ENCODE assay signal across 8 cellular contexts in genomic region chr5:172910828-172911627, GRCh38. TPM values are rescaled to one million over a fixed set of nuclear protein-coding genes. Genes with fewer than 3 reads are reported as not detected.
DNase-seq lines count a peak whose midpoint lies in the region; ATAC-seq and TF ChIP-seq lines count a peak whose summit lies in the region.

No MANE protein-coding gene starts in this region.

- no peaks in the 10 kb centered on the region for H3K27me3 Mint-ChIP-seq in CD4-positive, alpha-beta memory T cell
- no peaks in the 10 kb centered on the region for H3K27me3 Mint-ChIP-seq in natural killer cell (ENCODE audit: low read depth in 2 of 2)

- H3K27ac Mint-ChIP-seq in CD4-positive, alpha-beta memory T cell: no peak overlapping the region
- peak overlapping the region; percentile 54 to 59 for H3K27ac Mint-ChIP-seq in natural killer cell

- intact Hi-C loops in CD4-positive, alpha-beta memory T cell (cut with micrococcal nuclease): loop anchor here (5.0 kb wide), 1 partner anchor 199 kb away; no protein-coding TSS in a partner anchor
- intact Hi-C loops in natural killer cell (cut with micrococcal nuclease): no loop called here

- TF ChIP-seq CTCF in RWPE1 (conservative IDR thresholded peaks at IDR 0.05; ENCODE audit: low read depth) (peak; percentile 66), epithelial cell of proximal tubule (conservative IDR thresholded peaks at IDR 0.05; ENCODE audit: low read depth, low read length) (peak; percentile 70), natural killer cell (IDR thresholded peaks at IDR 0.05) (no peak)

- no peaks in the 10 kb centered on the region for H3K4me1 Mint-ChIP-seq in CD4-positive, alpha-beta memory T cell
- H3K4me1 Mint-ChIP-seq in natural killer cell: peaks cover 7 to 19% of the 10 kb centered on the region in 2 donors

- H3K27me3 ChIP-seq in CD4-positive, alpha-beta memory T cell (ENCODE audit: insufficient read depth, low read length): no peaks in the 10 kb centered on the region

- H3K36me3 Mint-ChIP-seq in CD4-positive, alpha-beta memory T cell: peaks cover 26 to 43% of the 10 kb centered on the region in 2 donors
- H3K36me3 Mint-ChIP-seq in natural killer cell: no peaks in the 10 kb centered on the region

- H3K36me3 ChIP-seq in CD4-positive, alpha-beta memory T cell (ENCODE audit: insufficient read depth, low read length): peaks cover 22% of the 10 kb centered on the region

- POLR2A ChIA-PET in CD4-positive, alpha-beta memory T cell (lab: Charles Lee; ENCODE audit: partially characterized antibody): no interaction called here
- POLR2A ChIA-PET in RWPE1 (lab: Yijun Ruan, JAX; ENCODE audit: low non-redundant PET): no interaction called here

- H3K27ac ChIP-seq in CD4-positive, alpha-beta memory T cell (ENCODE audit: low read depth, low read length): no peak overlapping the region
- H3K27ac ChIP-seq in RWPE1: peak overlapping the region; percentile 100

- no peak overlapping the region for H3K4me3 ChIP-seq in CD4-positive, alpha-beta memory T cell (ENCODE audit: low read length in 2 of 2)
- H3K4me3 ChIP-seq in epithelial cell of proximal tubule (ENCODE audit: low read depth, low read length): no peak overlapping the region

- no peak for TF ChIP-seq POLR2A in GM18505 (IDR thresholded peaks at IDR 0.05; ENCODE audit: borderline replicate concordance, extremely low read depth, insufficient read depth, insufficient read length)

- CTCF ChIA-PET in CD4-positive, alpha-beta memory T cell (lab: Charles Lee; ENCODE audit: partially characterized antibody): interaction anchor here (1.5 to 3.8 kb wide), 4 partner anchors 22 to 197 kb away, joined by 3 to 20 read pairs (median 4); no protein-coding TSS in a partner anchor
- CTCF ChIA-PET in RWPE1 (lab: Yijun Ruan, JAX): interaction anchor here (0.6 to 0.7 kb wide), 5 partner anchors 20 to 998 kb away, joined by 3 to 6 read pairs (median 3); no protein-coding TSS in a partner anchor

- H3K4me3 Mint-ChIP-seq in CD4-positive, alpha-beta memory T cell: no peak overlapping the region
- H3K4me3 Mint-ChIP-seq in natural killer cell: no peak overlapping the region

- ATAC-seq in GM19372 (IDR thresholded peaks at IDR 0.05; ENCODE audit: low read depth, unreplicated experiment) (peak; percentile 42), natural killer cell (peak; percentile 51 to 67 (median 59)), GM18505 (IDR thresholded peaks at IDR 0.05; ENCODE audit: unreplicated experiment) (no peak), GM18858 (IDR thresholded peaks at IDR 0.05; ENCODE audit: unreplicated experiment) (no peak)

- H3K9me3 Mint-ChIP-seq in CD4-positive, alpha-beta memory T cell: no peaks in the 10 kb centered on the region
- H3K9me3 Mint-ChIP-seq in natural killer cell: no peaks in the 10 kb centered on the region

- peak in 3 of 5 donors; percentile 4 to 12 (median 6) for DNase-seq in CD4-positive, alpha-beta memory T cell
- no peak for DNase-seq in RWPE1 (ENCODE audit: low spot score)
- peak; percentile 88 for DNase-seq in epithelial cell of proximal tubule (ENCODE audit: low read depth)
- no peak for DNase-seq in natural killer cell
- no peak for DNase-seq in NCI-H128 (lab: John Stamatoyannopoulos, UW; ENCODE audit: unreplicated experiment)

- no peaks in the 10 kb centered on the region for H3K4me1 ChIP-seq in CD4-positive, alpha-beta memory T cell (ENCODE audit: insufficient read depth, low read length)

- H3K9me3 ChIP-seq in CD4-positive, alpha-beta memory T cell (ENCODE audit: control insufficient read depth in 1 of 2, low read length in 2 of 2): no peaks in the 10 kb centered on the region

RNA-seq across cellular contexts. Expression of gene RPL26L1, which starts 48.2 kb away (rescaled TPM):
- total RNA-seq in CD4-positive, alpha-beta memory T cell: 10 to 100 TPM in 1 of 2 experiments, 1 to 10 TPM in 1; 9.6 to 13.3 TPM
- 10 to 100 TPM; 37.8 TPM for polyA plus RNA-seq in CD4-positive, alpha-beta memory T cell
- total RNA-seq in epithelial cell of proximal tubule (73.1 and 86.5 TPM in 2 replicates), natural killer cell (10 to 100 TPM; 11.2 to 12.4 (median 12.1) TPM)

Comparison
In these comparisons a context has a peak if more than half of its experiments do, and no peak if none do; other contexts are left out.
1. DNase-seq: peak in CD4-positive, alpha-beta memory T cell (3 of 5) and epithelial cell of proximal tubule (single experiment); none in RWPE1 (single experiment), natural killer cell (single experiment) and NCI-H128 (single experiment).
2. H3K27ac Mint-ChIP-seq: peak in natural killer cell (2 of 2); none in CD4-positive, alpha-beta memory T cell (0 of 7).
3. ATAC-seq: peak in GM19372 (single experiment) and natural killer cell (3 of 3); none in GM18505 (single experiment) and GM18858 (single experiment).